ENCODE assay signal across 1 cellular context in the genomic region with DNA sequence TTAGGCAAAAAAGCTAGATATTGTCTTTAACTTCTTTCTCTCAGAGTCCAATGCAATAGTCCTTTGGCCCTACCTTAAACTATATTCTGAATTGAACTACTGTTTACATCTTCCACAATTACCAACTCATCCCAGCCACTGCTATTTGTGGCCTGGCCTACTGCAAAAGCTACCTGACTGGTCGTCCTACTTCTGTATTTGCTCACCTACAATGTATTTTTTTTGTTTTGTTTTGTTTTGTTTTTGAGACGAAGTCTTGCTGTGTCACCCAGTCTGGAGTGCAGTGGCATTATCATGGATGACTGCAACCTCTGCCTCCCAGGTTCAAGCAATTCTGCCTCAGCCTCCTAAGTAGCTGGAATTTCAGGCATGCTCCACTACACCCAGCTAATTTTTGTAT.
TF ChIP-seq lines count a peak whose summit lies in the region.

No MANE protein-coding gene starts in this region.

TF ChIP-seq in GM23338, 12 proteins besides CTCF, POLR2A, EP300 and RAD21 (continued from another document):
- TF ChIP-seq, protein P1, sequence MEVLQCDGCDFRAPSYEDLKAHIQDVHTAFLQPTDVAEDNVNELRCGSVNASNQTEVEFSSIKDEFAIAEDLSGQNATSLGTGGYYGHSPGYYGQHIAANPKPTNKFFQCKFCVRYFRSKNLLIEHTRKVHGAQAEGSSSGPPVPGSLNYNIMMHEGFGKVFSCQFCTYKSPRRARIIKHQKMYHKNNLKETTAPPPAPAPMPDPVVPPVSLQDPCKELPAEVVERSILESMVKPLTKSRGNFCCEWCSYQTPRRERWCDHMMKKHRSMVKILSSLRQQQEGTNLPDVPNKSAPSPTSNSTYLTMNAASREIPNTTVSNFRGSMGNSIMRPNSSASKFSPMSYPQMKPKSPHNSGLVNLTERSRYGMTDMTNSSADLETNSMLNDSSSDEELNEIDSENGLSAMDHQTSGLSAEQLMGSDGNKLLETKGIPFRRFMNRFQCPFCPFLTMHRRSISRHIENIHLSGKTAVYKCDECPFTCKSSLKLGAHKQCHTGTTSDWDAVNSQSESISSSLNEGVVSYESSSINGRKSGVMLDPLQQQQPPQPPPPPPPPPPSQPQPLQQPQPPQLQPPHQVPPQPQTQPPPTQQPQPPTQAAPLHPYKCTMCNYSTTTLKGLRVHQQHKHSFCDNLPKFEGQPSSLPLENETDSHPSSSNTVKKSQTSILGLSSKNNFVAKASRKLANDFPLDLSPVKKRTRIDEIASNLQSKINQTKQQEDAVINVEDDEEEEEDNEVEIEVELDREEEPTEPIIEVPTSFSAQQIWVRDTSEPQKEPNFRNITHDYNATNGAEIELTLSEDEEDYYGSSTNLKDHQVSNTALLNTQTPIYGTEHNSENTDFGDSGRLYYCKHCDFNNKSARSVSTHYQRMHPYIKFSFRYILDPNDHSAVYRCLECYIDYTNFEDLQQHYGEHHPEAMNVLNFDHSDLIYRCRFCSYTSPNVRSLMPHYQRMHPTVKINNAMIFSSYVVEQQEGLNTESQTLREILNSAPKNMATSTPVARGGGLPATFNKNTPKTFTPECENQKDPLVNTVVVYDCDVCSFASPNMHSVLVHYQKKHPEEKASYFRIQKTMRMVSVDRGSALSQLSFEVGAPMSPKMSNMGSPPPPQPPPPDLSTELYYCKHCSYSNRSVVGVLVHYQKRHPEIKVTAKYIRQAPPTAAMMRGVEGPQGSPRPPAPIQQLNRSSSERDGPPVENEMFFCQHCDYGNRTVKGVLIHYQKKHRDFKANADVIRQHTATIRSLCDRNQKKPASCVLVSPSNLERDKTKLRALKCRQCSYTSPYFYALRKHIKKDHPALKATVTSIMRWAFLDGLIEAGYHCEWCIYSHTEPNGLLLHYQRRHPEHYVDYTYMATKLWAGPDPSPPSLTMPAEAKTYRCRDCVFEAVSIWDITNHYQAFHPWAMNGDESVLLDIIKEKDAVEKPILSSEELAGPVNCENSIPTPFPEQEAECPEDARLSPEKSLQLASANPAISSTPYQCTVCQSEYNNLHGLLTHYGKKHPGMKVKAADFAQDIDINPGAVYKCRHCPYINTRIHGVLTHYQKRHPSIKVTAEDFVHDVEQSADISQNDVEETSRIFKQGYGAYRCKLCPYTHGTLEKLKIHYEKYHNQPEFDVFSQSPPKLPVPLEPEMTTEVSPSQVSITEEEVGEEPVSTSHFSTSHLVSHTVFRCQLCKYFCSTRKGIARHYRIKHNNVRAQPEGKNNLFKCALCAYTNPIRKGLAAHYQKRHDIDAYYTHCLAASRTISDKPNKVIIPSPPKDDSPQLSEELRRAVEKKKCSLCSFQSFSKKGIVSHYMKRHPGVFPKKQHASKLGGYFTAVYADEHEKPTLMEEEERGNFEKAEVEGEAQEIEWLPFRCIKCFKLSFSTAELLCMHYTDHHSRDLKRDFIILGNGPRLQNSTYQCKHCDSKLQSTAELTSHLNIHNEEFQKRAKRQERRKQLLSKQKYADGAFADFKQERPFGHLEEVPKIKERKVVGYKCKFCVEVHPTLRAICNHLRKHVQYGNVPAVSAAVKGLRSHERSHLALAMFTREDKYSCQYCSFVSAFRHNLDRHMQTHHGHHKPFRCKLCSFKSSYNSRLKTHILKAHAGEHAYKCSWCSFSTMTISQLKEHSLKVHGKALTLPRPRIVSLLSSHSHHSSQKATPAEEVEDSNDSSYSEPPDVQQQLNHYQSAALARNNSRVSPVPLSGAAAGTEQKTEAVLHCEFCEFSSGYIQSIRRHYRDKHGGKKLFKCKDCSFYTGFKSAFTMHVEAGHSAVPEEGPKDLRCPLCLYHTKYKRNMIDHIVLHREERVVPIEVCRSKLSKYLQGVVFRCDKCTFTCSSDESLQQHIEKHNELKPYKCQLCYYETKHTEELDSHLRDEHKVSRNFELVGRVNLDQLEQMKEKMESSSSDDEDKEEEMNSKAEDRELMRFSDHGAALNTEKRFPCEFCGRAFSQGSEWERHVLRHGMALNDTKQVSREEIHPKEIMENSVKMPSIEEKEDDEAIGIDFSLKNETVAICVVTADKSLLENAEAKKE (CRISPR knock-in tag; IDR thresholded peaks at IDR 0.05) = no peak
- TF ChIP-seq ZNF331 (CRISPR knock-in tag; IDR thresholded peaks at IDR 0.05; ENCODE audit: low read depth) = no peak
- no peak for TF ChIP-seq CREB1 (CRISPR knock-in tag; IDR thresholded peaks at IDR 0.05; ENCODE audit: low read depth)
- no peak for TF ChIP-seq ZNF114 (CRISPR knock-in tag; IDR thresholded peaks at IDR 0.05)
- no peak for TF ChIP-seq EZH2 (IDR thresholded peaks at IDR 0.05; ENCODE audit: low read depth, unreplicated experiment)
- no peak for TF ChIP-seq JUNB (IDR thresholded peaks at IDR 0.05; ENCODE audit: unreplicated experiment)
TF ChIP-seq in GM23338: peak in this region for 0.
